ENCODE assay signal across 1 cellular context in genomic region chr20:62434098-62434497, GRCh38.
TF ChIP-seq lines count a peak whose summit lies in the region.

No MANE protein-coding gene starts in this region.

TF ChIP-seq in K562, 482 proteins besides CTCF, POLR2A, EP300 and RAD21:
- TF ChIP-seq CCAR2 (IDR thresholded peaks at IDR 0.05; ENCODE audit: low read depth, low read length) (no peak), ATF1 (CRISPR knock-in tag; IDR thresholded peaks at IDR 0.05) (no peak), ATF1 (tag; IDR thresholded peaks at IDR 0.05) (0 out of 2 replicates have a peak, but pooled peaks have one; percentile 2), U2AF2 (optimal IDR thresholded peaks at IDR 0.05; ENCODE audit: low read depth, low read length) (no peak)
- TF ChIP-seq, protein P1, sequence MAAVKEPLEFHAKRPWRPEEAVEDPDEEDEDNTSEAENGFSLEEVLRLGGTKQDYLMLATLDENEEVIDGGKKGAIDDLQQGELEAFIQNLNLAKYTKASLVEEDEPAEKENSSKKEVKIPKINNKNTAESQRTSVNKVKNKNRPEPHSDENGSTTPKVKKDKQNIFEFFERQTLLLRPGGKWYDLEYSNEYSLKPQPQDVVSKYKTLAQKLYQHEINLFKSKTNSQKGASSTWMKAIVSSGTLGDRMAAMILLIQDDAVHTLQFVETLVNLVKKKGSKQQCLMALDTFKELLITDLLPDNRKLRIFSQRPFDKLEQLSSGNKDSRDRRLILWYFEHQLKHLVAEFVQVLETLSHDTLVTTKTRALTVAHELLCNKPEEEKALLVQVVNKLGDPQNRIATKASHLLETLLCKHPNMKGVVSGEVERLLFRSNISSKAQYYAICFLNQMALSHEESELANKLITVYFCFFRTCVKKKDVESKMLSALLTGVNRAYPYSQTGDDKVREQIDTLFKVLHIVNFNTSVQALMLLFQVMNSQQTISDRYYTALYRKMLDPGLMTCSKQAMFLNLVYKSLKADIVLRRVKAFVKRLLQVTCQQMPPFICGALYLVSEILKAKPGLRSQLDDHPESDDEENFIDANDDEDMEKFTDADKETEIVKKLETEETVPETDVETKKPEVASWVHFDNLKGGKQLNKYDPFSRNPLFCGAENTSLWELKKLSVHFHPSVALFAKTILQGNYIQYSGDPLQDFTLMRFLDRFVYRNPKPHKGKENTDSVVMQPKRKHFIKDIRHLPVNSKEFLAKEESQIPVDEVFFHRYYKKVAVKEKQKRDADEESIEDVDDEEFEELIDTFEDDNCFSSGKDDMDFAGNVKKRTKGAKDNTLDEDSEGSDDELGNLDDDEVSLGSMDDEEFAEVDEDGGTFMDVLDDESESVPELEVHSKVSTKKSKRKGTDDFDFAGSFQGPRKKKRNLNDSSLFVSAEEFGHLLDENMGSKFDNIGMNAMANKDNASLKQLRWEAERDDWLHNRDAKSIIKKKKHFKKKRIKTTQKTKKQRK (IDR thresholded peaks at IDR 0.05; ENCODE audit: borderline replicate concordance, low read depth, low read length): no peak
